Comparison of ENCODE assay signal across 1 cellular context in genomic region chr15:95868970-95869369, GRCh38.
TF ChIP-seq lines count a peak whose summit lies in the region.

No MANE protein-coding gene starts in this region.

TF ChIP-seq in GM23338, 12 proteins besides CTCF, POLR2A, EP300 and RAD21 (continued from another document):
- TF ChIP-seq ZNF462 (CRISPR knock-in tag; IDR thresholded peaks at IDR 0.05) (no peak), JUNB (IDR thresholded peaks at IDR 0.05; ENCODE audit: unreplicated experiment) (no peak), ZNF114 (CRISPR knock-in tag; IDR thresholded peaks at IDR 0.05) (no peak), POLR2AphosphoS5 (IDR thresholded peaks at IDR 0.05; ENCODE audit: low read depth) (no peak), CREB1 (CRISPR knock-in tag; IDR thresholded peaks at IDR 0.05; ENCODE audit: low read depth) (no peak), EZH2phosphoT487 (IDR thresholded peaks at IDR 0.05; ENCODE audit: unreplicated experiment) (no peak), EZH2 (IDR thresholded peaks at IDR 0.05; ENCODE audit: low read depth, unreplicated experiment) (no peak), REST (IDR thresholded peaks at IDR 0.05; ENCODE audit: unreplicated experiment) (no peak)
- TF ChIP-seq, protein P1, sequence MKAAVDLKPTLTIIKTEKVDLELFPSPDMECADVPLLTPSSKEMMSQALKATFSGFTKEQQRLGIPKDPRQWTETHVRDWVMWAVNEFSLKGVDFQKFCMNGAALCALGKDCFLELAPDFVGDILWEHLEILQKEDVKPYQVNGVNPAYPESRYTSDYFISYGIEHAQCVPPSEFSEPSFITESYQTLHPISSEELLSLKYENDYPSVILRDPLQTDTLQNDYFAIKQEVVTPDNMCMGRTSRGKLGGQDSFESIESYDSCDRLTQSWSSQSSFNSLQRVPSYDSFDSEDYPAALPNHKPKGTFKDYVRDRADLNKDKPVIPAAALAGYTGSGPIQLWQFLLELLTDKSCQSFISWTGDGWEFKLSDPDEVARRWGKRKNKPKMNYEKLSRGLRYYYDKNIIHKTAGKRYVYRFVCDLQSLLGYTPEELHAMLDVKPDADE (IDR thresholded peaks at IDR 0.05), result no peak
TF ChIP-seq in GM23338: peak in this region for 0.
